Comparison of ENCODE assay signal across 28 cellular contexts in genomic region chr18:37742436-37742835, GRCh38.
DNase-seq lines count a peak whose midpoint lies in the region; ATAC-seq and TF ChIP-seq lines count a peak whose summit lies in the region.
"Had no signal": no experiment of that assay in that cellular context is flagged by ENCODE, and none has a peak within 500 bp of the region (broad histone marks: within the 10 kb centered on the region; RNA-seq: fewer than 3 reads in every experiment).

No MANE protein-coding gene starts in this region.

- H3K27me3 Mint-ChIP-seq in glutamatergic neuron (ENCODE audit: unreplicated experiment) = no peaks in the 10 kb centered on the region
- H3K27me3 Mint-ChIP-seq: activated CD8-positive, alpha-beta memory T cell treated with anti-CD3 and anti-CD28 coated beads, Interleukin-2, amount 10 ng/mL, durations not matched to agents 7 days and 5 days; activated naive CD4-positive, alpha-beta T cell treated with anti-CD3 and anti-CD28 coated beads, Interleukin-2, amount 10 ng/mL, durations not matched to agents 7 days and 5 days; effector memory CD8-positive, alpha-beta T cell had no signal

- CTCF ChIA-PET in SK-N-SH (lab: Yijun Ruan, JAX) = no interaction called here

- POLR2A ChIA-PET in SK-N-SH (lab: Yijun Ruan, JAX) = no interaction called here

- H3K4me1 Mint-ChIP-seq in glutamatergic neuron (ENCODE audit: low read depth, unreplicated experiment) = peaks cover 16% of the 10 kb centered on the region
- H3K4me1 Mint-ChIP-seq: activated CD8-positive, alpha-beta memory T cell treated with anti-CD3 and anti-CD28 coated beads, Interleukin-2, amount 10 ng/mL, durations not matched to agents 7 days and 5 days; activated naive CD4-positive, alpha-beta T cell treated with anti-CD3 and anti-CD28 coated beads, Interleukin-2, amount 10 ng/mL, durations not matched to agents 7 days and 5 days had no signal

- no peak overlapping the region for H3K4me2 ChIP-seq in SK-N-SH

- TF ChIP-seq CTCF in SK-N-SH (IDR thresholded peaks at IDR 0.05) = no peak
- no peak for TF ChIP-seq CTCF in glutamatergic neuron (IDR thresholded peaks at IDR 0.05; ENCODE audit: partially characterized antibody, unreplicated experiment)
- TF ChIP-seq CTCF in gastrocnemius medialis (IDR thresholded peaks at IDR 0.05 in 4 of 5, conservative IDR thresholded peaks at IDR 0.05 in 1 of 5) = no peak

- H3K9me3 ChIP-seq in SK-N-SH = no peaks in the 10 kb centered on the region
- no peaks in the 10 kb centered on the region for H3K9me3 ChIP-seq in gastrocnemius medialis
- no peaks in the 10 kb centered on the region for H3K9me3 ChIP-seq in MG63
- H3K9me3 ChIP-seq: colonic mucosa, esophagus squamous epithelium, sigmoid colon had no signal

- no peak overlapping the region for H3K4me3 ChIP-seq in SK-N-SH (ENCODE audit: low read depth in 2 of 2, low read length in 1 of 2)
- no peak overlapping the region for H3K4me3 ChIP-seq in gastrocnemius medialis
- no peak overlapping the region for H3K4me3 ChIP-seq in MG63
- H3K4me3 ChIP-seq: colonic mucosa, esophagus squamous epithelium, GM12878, lung, sigmoid colon had no signal

- DNase-seq in SK-N-SH (peak; percentile 16), NCI-H2227 treated with DMSO at 0.1 percent for 48 hours (lab: John Stamatoyannopoulos, UW) (peak; percentile 69), glutamatergic neuron (peak; percentile 50), gastrocnemius medialis (no peak), NOMO-1 treated with dmso at 0.1 percent for 144 hours (lab: John Stamatoyannopoulos, UW; ENCODE audit: unreplicated experiment) (no peak), MG63 (no peak)
- DNase-seq: activated CD4-positive, alpha-beta T cell treated with anti-CD3 and anti-CD28 coated beads, Interleukin-2, amount 50 U/mL, for 1 hour; activated CD8-positive, alpha-beta memory T cell treated with anti-CD3 and anti-CD28 coated beads, Interleukin-2, amount 10 ng/mL, durations not matched to agents 7 days and 5 days; activated naive CD4-positive, alpha-beta T cell treated with anti-CD3 and anti-CD28 coated beads, Interleukin-2, amount 10 ng/mL, durations not matched to agents 7 days and 5 days; anterior cingulate cortex; C1 segment of cervical spinal cord; colonic mucosa; effector memory CD8-positive, alpha-beta T cell; esophagus squamous epithelium; HCEC 1CT; hypothalamus; IMR-90; kidney glomerular epithelial cell; NCI-H1105 treated with DMSO at 0.1 percent for 48 hours; NCI-H510A treated with DMSO at 0.1 percent for 48 hours; OCI-M1; posterior cingulate gyrus; sigmoid colon; stimulated activated naive CD8-positive, alpha-beta T cell treated with anti-CD3 and anti-CD28 coated beads, Interleukin-15, Interleukin-2, amounts not matched to agents 100 U/mL and 50 U/mL, for 24 hours; T-helper 9 cell had no signal

- H3K36me3 ChIP-seq in SK-N-SH (replicated peaks in 1 of 2; ENCODE audit: control insufficient read depth in 1 of 2, insufficient read depth in 2 of 2, low read length in 1 of 2) (no peaks in the 10 kb centered on the region), gastrocnemius medialis (no peaks in the 10 kb centered on the region), MG63 (no peaks in the 10 kb centered on the region)
- H3K36me3 ChIP-seq: colonic mucosa, esophagus squamous epithelium, sigmoid colon had no signal

- no peaks in the 10 kb centered on the region for H3F3A ChIP-seq in SK-N-SH (replicated peaks; ENCODE audit: insufficient read depth)

- no peaks in the 10 kb centered on the region for H4K20me1 ChIP-seq in SK-N-SH (ENCODE audit: insufficient read depth)

- TF ChIP-seq RAD21 in SK-N-SH (IDR thresholded peaks at IDR 0.05; ENCODE audit: low read length) = no peak

- H3K27ac ChIP-seq in SK-N-SH (ENCODE audit: low read depth in 2 of 2, low read length in 1 of 2) (peak overlapping the region in 1 of 2 experiments; percentile 16; a peak in 1 of 4 replicates), gastrocnemius medialis (no peak overlapping the region)
- H3K27ac ChIP-seq: colonic mucosa, esophagus squamous epithelium, sigmoid colon had no signal

- no peaks in the 10 kb centered on the region for H3K27me3 ChIP-seq in SK-N-SH (ENCODE audit: insufficient read depth)
- no peaks in the 10 kb centered on the region for H3K27me3 ChIP-seq in gastrocnemius medialis
- no peaks in the 10 kb centered on the region for H3K27me3 ChIP-seq in MG63
- H3K27me3 ChIP-seq: colonic mucosa, esophagus squamous epithelium, sigmoid colon had no signal

- TF ChIP-seq POLR2A in gastrocnemius medialis (IDR thresholded peaks at IDR 0.05) = no peak

- H3K4me3 Mint-ChIP-seq in glutamatergic neuron (ENCODE audit: unreplicated experiment) = peak overlapping the region; percentile 71
- H3K4me3 Mint-ChIP-seq: activated CD8-positive, alpha-beta memory T cell treated with anti-CD3 and anti-CD28 coated beads, Interleukin-2, amount 10 ng/mL, durations not matched to agents 7 days and 5 days; activated naive CD4-positive, alpha-beta T cell treated with anti-CD3 and anti-CD28 coated beads, Interleukin-2, amount 10 ng/mL, durations not matched to agents 7 days and 5 days; effector memory CD8-positive, alpha-beta T cell had no signal

- H3K27ac Mint-ChIP-seq in glutamatergic neuron (ENCODE audit: unreplicated experiment) = peak overlapping the region; percentile 92
- H3K27ac Mint-ChIP-seq: activated CD8-positive, alpha-beta memory T cell treated with anti-CD3 and anti-CD28 coated beads, Interleukin-2, amount 10 ng/mL, durations not matched to agents 7 days and 5 days; activated naive CD4-positive, alpha-beta T cell treated with anti-CD3 and anti-CD28 coated beads, Interleukin-2, amount 10 ng/mL, durations not matched to agents 7 days and 5 days; effector memory CD8-positive, alpha-beta T cell had no signal

- WGBS in SK-N-SH (ENCODE audit: low lambda C conversion rate) = 21% methylated on average over 2 of the region's 2 CpGs

- ATAC-seq in SK-N-SH treated with all-trans-retinoic acid at 6 μM for 48 hours (no peak), gastrocnemius medialis (no peak)
- ATAC-seq: activated CD8-positive, alpha-beta memory T cell treated with anti-CD3 and anti-CD28 coated beads, Interleukin-2, amount 10 ng/mL, durations not matched to agents 7 days and 5 days; effector memory CD8-positive, alpha-beta T cell; GM12878; stimulated activated naive CD8-positive, alpha-beta T cell treated with anti-CD3 and anti-CD28 coated beads, Interleukin-15, Interleukin-2, amounts not matched to agents 100 U/mL and 50 U/mL, for 24 hours had no signal

- intact Hi-C loops in gastrocnemius medialis (cut with DNase I; ENCODE audit: low total_unique reads) = no loop called here

- H3K79me2 ChIP-seq in SK-N-SH (ENCODE audit: insufficient read depth) = no peaks in the 10 kb centered on the region

- in situ Hi-C loops in gastrocnemius medialis (cut with MboI; ENCODE audit: low sequenced_read_pairs in 4 of 4) = no loop called here

- TF ChIP-seq EP300 in SK-N-SH (IDR thresholded peaks at IDR 0.05; ENCODE audit: borderline replicate concordance in 1 of 2, low read depth in 1 of 2, low read length in 1 of 2) = no peak

- peaks cover 2% of the 10 kb centered on the region for H3K9me3 Mint-ChIP-seq in glutamatergic neuron (ENCODE audit: unreplicated experiment)
- H3K9me3 Mint-ChIP-seq: activated naive CD4-positive, alpha-beta T cell treated with anti-CD3 and anti-CD28 coated beads, Interleukin-2, amount 10 ng/mL, durations not matched to agents 7 days and 5 days had no signal

- peaks cover 0 to 10% of the 10 kb centered on the region in 2 experiments; a peak in 2 of 4 replicates for H3K4me1 ChIP-seq in SK-N-SH (ENCODE audit: control insufficient read depth in 1 of 2, insufficient read depth in 2 of 2, low read depth in 1 of 2, low read length in 1 of 2)
- H3K4me1 ChIP-seq in gastrocnemius medialis = no peaks in the 10 kb centered on the region
- H3K4me1 ChIP-seq: colonic mucosa, esophagus squamous epithelium, sigmoid colon had no signal

- H2AFZ ChIP-seq in SK-N-SH (ENCODE audit: low read depth) = no peak overlapping the region

- H3K9me2 ChIP-seq in SK-N-SH = 0 out of 2 replicates have a peak, but pooled peaks cover 3% of the 10 kb centered on the region

- H3K9ac ChIP-seq in SK-N-SH = no peak overlapping the region

- no peaks in the 10 kb centered on the region for H3K36me3 Mint-ChIP-seq in glutamatergic neuron (ENCODE audit: unreplicated experiment)
- H3K36me3 Mint-ChIP-seq: activated CD8-positive, alpha-beta memory T cell treated with anti-CD3 and anti-CD28 coated beads, Interleukin-2, amount 10 ng/mL, durations not matched to agents 7 days and 5 days; activated naive CD4-positive, alpha-beta T cell treated with anti-CD3 and anti-CD28 coated beads, Interleukin-2, amount 10 ng/mL, durations not matched to agents 7 days and 5 days had no signal

TF ChIP-seq in SK-N-SH, 30 proteins besides CTCF, POLR2A, EP300 and RAD21:
- TF ChIP-seq, protein P1, sequence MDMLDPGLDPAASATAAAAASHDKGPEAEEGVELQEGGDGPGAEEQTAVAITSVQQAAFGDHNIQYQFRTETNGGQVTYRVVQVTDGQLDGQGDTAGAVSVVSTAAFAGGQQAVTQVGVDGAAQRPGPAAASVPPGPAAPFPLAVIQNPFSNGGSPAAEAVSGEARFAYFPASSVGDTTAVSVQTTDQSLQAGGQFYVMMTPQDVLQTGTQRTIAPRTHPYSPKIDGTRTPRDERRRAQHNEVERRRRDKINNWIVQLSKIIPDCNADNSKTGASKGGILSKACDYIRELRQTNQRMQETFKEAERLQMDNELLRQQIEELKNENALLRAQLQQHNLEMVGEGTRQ (IDR thresholded peaks at IDR 0.05; ENCODE audit: borderline replicate concordance, low read depth, low read length) = no peak
- TF ChIP-seq FOXM1 (IDR thresholded peaks at IDR 0.05; ENCODE audit: low read depth) (no peak), SMC3 (IDR thresholded peaks at IDR 0.05; ENCODE audit: low read depth, low read length) (no peak), MEF2A (IDR thresholded peaks at IDR 0.05; ENCODE audit: borderline replicate concordance, low read depth) (no peak), RFX5 (IDR thresholded peaks at IDR 0.05; ENCODE audit: low read length) (no peak)
TF ChIP-seq in SK-N-SH: peak in this region for 0.

TF ChIP-seq in SK-N-SH treated with all-trans-retinoic acid at 6 μM for 48 hours, 23 proteins besides CTCF, POLR2A, EP300 and RAD21 (continues in another document):
- TF ChIP-seq ZNF70 (CRISPR knock-in tag; IDR thresholded peaks at IDR 0.05) = no peak
- TF ChIP-seq GLIS3 (CRISPR knock-in tag; IDR thresholded peaks at IDR 0.05) = no peak
- TF ChIP-seq CREB5 (CRISPR knock-in tag; IDR thresholded peaks at IDR 0.05; ENCODE audit: low read depth) = no peak

Comparison
In these comparisons a context has a peak if more than half of its experiments do, and no peak if none do; other contexts are left out.
1. DNase-seq: peak in SK-N-SH (single experiment), NCI-H2227 treated with DMSO at 0.1 percent for 48 hours (single experiment) and glutamatergic neuron (single experiment); none in gastrocnemius medialis (0 of 2), NOMO-1 treated with dmso at 0.1 percent for 144 hours (single experiment) and MG63 (single experiment).